Comparison of ENCODE assay signal across 19 cellular contexts in genomic region chr10:132238371-132239125, GRCh38. TPM values are rescaled to one million over a fixed set of nuclear protein-coding genes. Genes with fewer than 3 reads are reported as not detected.
DNase-seq lines count a peak whose midpoint lies in the region; ATAC-seq and TF ChIP-seq lines count a peak whose summit lies in the region.
"Had no signal": no experiment of that assay in that cellular context is flagged by ENCODE, and none has a peak within 500 bp of the region (broad histone marks: within the 10 kb centered on the region; RNA-seq: fewer than 3 reads in every experiment).

No MANE protein-coding gene starts in this region.

- intact Hi-C loops in Panc1 (cut with micrococcal nuclease; ENCODE audit: unreplicated experiment) (no loop called here), prostate gland (cut with DNase I) (no loop called here)

- H3K9me3 ChIP-seq in BLaER1 treated with 17β-estradiol and CSF1 and Interleukin-3, amounts not matched to agents 10 nM and 100 nM (replicated peaks in 1 of 11) = no peaks in the 10 kb centered on the region
- H3K9me3 ChIP-seq in Panc1 (ENCODE audit: control insufficient read depth, insufficient read depth, low read depth, low read length) (no peaks in the 10 kb centered on the region), osteoblast (ENCODE audit: low read depth, low read length) (no peaks in the 10 kb centered on the region), prostate gland (no peaks in the 10 kb centered on the region)
- H3K9me3 ChIP-seq: Caco-2 had no signal

- BruUV-seq in Panc1 (replicated peaks; lab: Mats Ljungman, UMichigan) = no TSS peak

- H3K27me3 ChIP-seq in BLaER1 treated with 17β-estradiol and CSF1 and Interleukin-3, amounts not matched to agents 10 nM and 100 nM = peaks cover 0 to 63% (median 0%) of the 10 kb centered on the region in 11 experiments; a peak in 9 of 22 replicates
- H3K27me3 ChIP-seq in Panc1 (ENCODE audit: control insufficient read depth, insufficient read depth, low read length) (no peaks in the 10 kb centered on the region), osteoblast (ENCODE audit: insufficient read depth, low read length) (no peaks in the 10 kb centered on the region), prostate gland (replicated peaks; ENCODE audit: insufficient read depth) (no peaks in the 10 kb centered on the region)

- no peak overlapping the region for H3K4me3 ChIP-seq in BLaER1 treated with 17β-estradiol and CSF1 and Interleukin-3, amounts not matched to agents 10 nM and 100 nM
- H3K4me3 ChIP-seq in Panc1 (ENCODE audit: low read depth in 2 of 2, low read length in 2 of 2) = no peak overlapping the region
- H3K4me3 ChIP-seq in osteoblast (ENCODE audit: insufficient read depth, low read length) = no peak overlapping the region
- no peak overlapping the region for H3K4me3 ChIP-seq in prostate gland

- WGBS in prostate gland = 89% methylated on average over 17 of the region's 17 CpGs

- no peaks in the 10 kb centered on the region for H3K36me3 ChIP-seq in BLaER1 treated with 17β-estradiol and CSF1 and Interleukin-3, amounts not matched to agents 10 nM and 100 nM
- H3K36me3 ChIP-seq in Panc1 (ENCODE audit: control insufficient read depth, insufficient read depth, low read length) (no peaks in the 10 kb centered on the region), osteoblast (ENCODE audit: insufficient read depth, low read length) (no peaks in the 10 kb centered on the region), prostate gland (no peaks in the 10 kb centered on the region)

- no peak for TF ChIP-seq POLR2A in prostate gland (IDR thresholded peaks at IDR 0.05)

- peaks cover 0 to 83% (median 14%) of the 10 kb centered on the region in 11 experiments; a peak in 13 of 22 replicates for H4K20me1 ChIP-seq in BLaER1 treated with 17β-estradiol and CSF1 and Interleukin-3, amounts not matched to agents 10 nM and 100 nM
- no peaks in the 10 kb centered on the region for H4K20me1 ChIP-seq in osteoblast (ENCODE audit: insufficient read depth, low read length)

- peak overlapping the region; percentile 42 to 94 (median 87); a peak in 19 of 22 replicates for H3K4me2 ChIP-seq in BLaER1 treated with 17β-estradiol and CSF1 and Interleukin-3, amounts not matched to agents 10 nM and 100 nM
- H3K4me2 ChIP-seq in osteoblast (ENCODE audit: insufficient read depth, low read length) = no peak overlapping the region

- H3K79me2 ChIP-seq in osteoblast (ENCODE audit: insufficient read depth, low read length) = no peaks in the 10 kb centered on the region

- ATAC-seq in Panc1 (0 out of 2 replicates have a peak, but pooled peaks have one; percentile 8), GM18502 (IDR thresholded peaks at IDR 0.05; ENCODE audit: poor library complexity, unreplicated experiment) (no peak)

- H2AFZ ChIP-seq in osteoblast (ENCODE audit: low read length) = no peak overlapping the region

- in situ Hi-C loops in Panc1 (cut with HindIII; ENCODE audit: low pct_unique_long_range_greater_than_20kb, low sequenced_read_pairs) = no loop called here

- peak overlapping the region in 2 of 11 experiments; percentile 48 to 50; a peak in 1 of 22 replicates for H3K9ac ChIP-seq in BLaER1 treated with 17β-estradiol and CSF1 and Interleukin-3, amounts not matched to agents 10 nM and 100 nM

- H3K27ac ChIP-seq in BLaER1 treated with 17β-estradiol and CSF1 and Interleukin-3, amounts not matched to agents 10 nM and 100 nM = no peak overlapping the region
- H3K27ac ChIP-seq in Panc1 (ENCODE audit: low read length) = no peak overlapping the region
- no peak overlapping the region for H3K27ac ChIP-seq in osteoblast (ENCODE audit: low read depth, low read length)
- H3K27ac ChIP-seq in prostate gland = no peak overlapping the region

- TF ChIP-seq CTCF in Panc1 (IDR thresholded peaks at IDR 0.05) = no peak
- no peak for TF ChIP-seq CTCF in osteoblast (IDR thresholded peaks at IDR 0.05; ENCODE audit: extremely low read depth, low read depth, low read length)
- no peak for TF ChIP-seq CTCF in prostate gland (IDR thresholded peaks at IDR 0.05)

- peaks cover 29 to 90% (median 68%) of the 10 kb centered on the region in 10 experiments for H3K4me1 ChIP-seq in BLaER1 treated with 17β-estradiol and CSF1 and Interleukin-3, amounts not matched to agents 10 nM and 100 nM
- H3K4me1 ChIP-seq in Panc1 (ENCODE audit: control insufficient read depth, insufficient read depth, low read length) (no peaks in the 10 kb centered on the region), osteoblast (ENCODE audit: insufficient read depth, low read length) (no peaks in the 10 kb centered on the region), prostate gland (replicated peaks) (no peaks in the 10 kb centered on the region)
- H3K4me1 ChIP-seq: Caco-2 had no signal

- CTCF ChIA-PET in Panc1 (lab: Charles Lee) = no interaction called here

- DNase-seq in Panc1 (ENCODE audit: low read depth, low spot score) = no peak
- peak; percentile 76 for DNase-seq in islet precursor cell
- peak; percentile 73 for DNase-seq in osteoblast (ENCODE audit: insufficient read length, low spot score, missing footprints)
- DNase-seq in prostate gland (ENCODE audit: low spot score) = no peak
- no peak for DNase-seq in activated CD8-positive, alpha-beta memory T cell treated with anti-CD3 and anti-CD28 coated beads, Interleukin-2, amount 50 U/mL, for 4 hours
- DNase-seq: Caco-2, DMS79 treated with DMSO at 0.1 percent for 48 hours, HCEC 1CT, Karpas-422, NCI-H1105 treated with DMSO at 0.1 percent for 48 hours, NCI-H2029 treated with DMSO at 0.1 percent for 48 hours, NCI-H226, NCI-H510A treated with DMSO at 0.1 percent for 48 hours, NCI-H82, SHP77 had no signal

- POLR2A ChIA-PET in Panc1 (lab: Charles Lee) = no interaction called here

RNA-seq across cellular contexts. Expression of gene DPYSL4, which starts 51.8 kb away (rescaled TPM):
- total RNA-seq in Panc1 (2021; ENCODE audit: unreplicated experiment) = 9.9 TPM
- polyA plus RNA-seq in Panc1 (2012; ENCODE audit: insufficient read length) = 18.0 TPM
- total RNA-seq in osteoblast = 0.72 and 2.4 TPM in 2 replicates
- total RNA-seq in prostate gland = 10 to 100 TPM in 1 of 2 donors, 1 to 10 TPM in 1; 4.1 to 22.6 TPM
- total RNA-seq: Caco-2, OCI-LY7 had no signal
- polyA plus RNA-seq: IgD-negative memory B cell had no signal

Comparison
In these comparisons a context has a peak if more than half of its experiments do, and no peak if none do; other contexts are left out.
1. DNase-seq: peak in islet precursor cell (single experiment) and osteoblast (single experiment); none in Panc1 (single experiment), prostate gland (single experiment) and activated CD8-positive, alpha-beta memory T cell treated with anti-CD3 and anti-CD28 coated beads, Interleukin-2, amount 50 U/mL, for 4 hours (single experiment).